8 cellular contexts compared by ENCODE assay signal in the genomic region with DNA sequence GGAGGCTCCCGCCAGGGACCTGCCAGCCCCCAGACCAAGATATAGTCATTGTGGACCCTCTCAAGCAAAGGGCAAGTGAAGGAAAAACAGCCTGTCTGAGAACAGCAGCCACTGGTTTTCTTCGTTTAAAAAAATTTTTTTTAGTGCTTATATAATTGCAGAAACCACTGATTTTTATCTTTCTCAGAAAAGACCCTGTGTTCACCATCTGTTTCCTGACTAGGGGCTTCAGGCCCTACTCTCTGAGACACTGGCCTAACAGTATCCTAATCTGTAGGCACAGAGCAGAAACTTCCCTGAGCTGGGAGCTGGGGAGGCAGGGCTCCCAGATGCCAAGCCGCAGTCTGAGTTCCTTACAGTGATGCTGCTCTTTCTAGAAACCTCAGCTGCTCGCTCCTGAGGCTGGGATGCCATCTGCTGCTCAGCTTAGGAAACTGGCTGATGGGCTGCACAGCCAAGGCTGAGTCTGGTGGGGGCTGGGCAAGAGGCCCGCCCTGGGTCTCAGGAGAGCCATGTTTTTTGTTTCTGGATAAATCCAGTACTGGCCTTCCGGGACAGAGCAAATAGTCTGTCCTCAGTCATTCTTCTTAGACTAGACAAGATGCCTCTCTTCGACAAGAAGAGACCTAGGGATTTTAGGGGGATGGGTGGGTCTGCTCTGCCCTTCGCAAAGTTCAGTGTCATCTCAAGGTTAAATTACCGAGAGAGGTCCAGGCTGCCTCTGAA. TPM values are rescaled to one million over a fixed set of nuclear protein-coding genes. Genes with fewer than 3 reads are reported as not detected.
DNase-seq lines count a peak whose midpoint lies in the region; ATAC-seq and TF ChIP-seq lines count a peak whose summit lies in the region.

No MANE protein-coding gene starts in this region.

- no peaks in the 10 kb centered on the region for H3K36me3 Mint-ChIP-seq in activated CD4-positive, alpha-beta T cell treated with anti-CD3 and anti-CD28 coated beads, Interleukin-2, amount 10 ng/mL, durations not matched to agents 24 days and 14 days (ENCODE audit: low read depth)

- H3K4me3 Mint-ChIP-seq in activated CD4-positive, alpha-beta T cell treated with anti-CD3 and anti-CD28 coated beads, Interleukin-2, amount 10 ng/mL, durations not matched to agents 24 days and 14 days, result no peak overlapping the region

- DNase-seq in ACHN (peak; percentile 87), NCI-H69 (lab: John Stamatoyannopoulos, UW) (peak; percentile 96), dermis blood vessel endothelial cell (peak; percentile 94), lower leg skin (ENCODE audit: low spot score in 2 of 2) (peak; percentile 79 to 95)
- DNase-seq in activated CD4-positive, alpha-beta T cell treated with anti-CD3 and anti-CD28 coated beads, Interleukin-2, amount 10 ng/mL, durations not matched to agents 24 days and 14 days, result peak; percentile 90
- peak; percentile 56 to 68 (median 58) for DNase-seq in stimulated activated CD4-positive, alpha-beta T cell treated with anti-CD3 and anti-CD28 coated beads, TNF-alpha, amount 100 ng/mL, for 24 hours (ENCODE audit: low read depth in 3 of 3)

- no peak overlapping the region for H3K27ac Mint-ChIP-seq in activated CD4-positive, alpha-beta T cell treated with anti-CD3 and anti-CD28 coated beads, Interleukin-2, amount 10 ng/mL, durations not matched to agents 24 days and 14 days

- ATAC-seq in GM18858 (IDR thresholded peaks at IDR 0.05; ENCODE audit: unreplicated experiment) (peak; percentile 68), HG03457 (IDR thresholded peaks at IDR 0.05; ENCODE audit: unreplicated experiment) (peak; percentile 69)

- intact Hi-C loops in activated CD4-positive, alpha-beta T cell treated with anti-CD3 and anti-CD28 coated beads, Interleukin-2, amount 10 ng/mL, durations not matched to agents 24 days and 14 days (cut with micrococcal nuclease), result loop anchor here (1.0 to 2.0 kb wide), 4 partner anchors 437 to 683 kb away; no protein-coding TSS in a partner anchor
- intact Hi-C loops in lower leg skin (cut with DNase I; ENCODE audit: low total_unique reads), result no loop called here

- WGBS in lower leg skin, 2 donors, result 24 to 35% methylated on average over 9 of the region's 9 CpGs

- H3K27me3 Mint-ChIP-seq in activated CD4-positive, alpha-beta T cell treated with anti-CD3 and anti-CD28 coated beads, Interleukin-2, amount 10 ng/mL, durations not matched to agents 24 days and 14 days, result peaks cover 28% of the 10 kb centered on the region

- peak in 1 of 3 donors; percentile 74 for TF ChIP-seq CTCF in lower leg skin (IDR thresholded peaks at IDR 0.05)

- peaks cover 2% of the 10 kb centered on the region for H3K4me1 Mint-ChIP-seq in activated CD4-positive, alpha-beta T cell treated with anti-CD3 and anti-CD28 coated beads, Interleukin-2, amount 10 ng/mL, durations not matched to agents 24 days and 14 days

- H3K4me3 ChIP-seq in lower leg skin (ENCODE audit: low read depth, poor library complexity, severe bottlenecking), result no peak overlapping the region

- in situ Hi-C loops in ACHN (cut with HindIII; ENCODE audit: low pct_ligation_motif_present, low pct_unique_long_range_greater_than_20kb, low sequenced_read_pairs), result no loop called here

- no peak for TF ChIP-seq POLR2A in lower leg skin (IDR thresholded peaks at IDR 0.05)

- no peaks in the 10 kb centered on the region for H3K9me3 Mint-ChIP-seq in activated CD4-positive, alpha-beta T cell treated with anti-CD3 and anti-CD28 coated beads, Interleukin-2, amount 10 ng/mL, durations not matched to agents 24 days and 14 days

RNA-seq across cellular contexts. Expression of a gene that starts 31.0 kb away (rescaled TPM):
- 243 and 258 TPM in 2 replicates for total RNA-seq in activated CD4-positive, alpha-beta T cell treated with anti-CD3 and anti-CD28 coated beads, Interleukin-2, amount 10 ng/mL, durations not matched to agents 24 days and 14 days
- total RNA-seq in dermis blood vessel endothelial cell (301 and 445 TPM in 2 replicates), lower leg skin (100 to 1,000 TPM; 108 to 135 (median 122) TPM)
